ENCODE assay signal across 9 cellular contexts in genomic region chr3:152307829-152308474, GRCh38. TPM values are rescaled to one million over a fixed set of nuclear protein-coding genes. Genes with fewer than 3 reads are reported as not detected.
DNase-seq lines count a peak whose midpoint lies in the region; ATAC-seq, FAIRE-seq and TF ChIP-seq lines count a peak whose summit lies in the region.
"Had no signal": no experiment of that assay in that cellular context is flagged by ENCODE, and none has a peak within 500 bp of the region (broad histone marks: within the 10 kb centered on the region; RNA-seq: fewer than 3 reads in every experiment).

No MANE protein-coding gene starts in this region.

- no peak for FAIRE-seq in GM12892 (lab: Jason Lieb, UNC)

- no peaks in the 10 kb centered on the region for H3K9me2 ChIP-seq in HCT116 (ENCODE audit: insufficient read depth)

- TF ChIP-seq RAD21 in HCT116 (IDR thresholded peaks at IDR 0.05; ENCODE audit: low read depth) = no peak

- H3K79me2 ChIP-seq in HCT116 (ENCODE audit: insufficient read depth, low read length) = peaks cover 99% of the 10 kb centered on the region

- CTCF ChIA-PET in HCT116 (lab: Charles Lee) = no interaction called here

- H3K27ac Mint-ChIP-seq in activated T-helper 1 cell treated with anti-CD3 and anti-CD28 coated beads, Interleukin-12 subunit alpha, Interleukin-12 subunit beta, Interleukin-2, Interleukin-4 antibody, amounts not matched to agents 30 ng/mL and 10 ng/mL and 1 ng/mL, durations not matched to agents 14 hours and 24 hours and 36 hours = peak overlapping the region; percentile 72

- H3K27ac ChIP-seq in HCT116 (ENCODE audit: low read depth, low read length) (peak overlapping the region; percentile 76), subcutaneous abdominal adipose tissue (ENCODE audit: low read depth, low read length) (peak overlapping the region; percentile 88)

- H3K36me3 ChIP-seq in HCT116 (ENCODE audit: control insufficient read depth in 1 of 2, insufficient read depth in 2 of 2, low read length in 2 of 2) (no peaks in the 10 kb centered on the region), subcutaneous abdominal adipose tissue (ENCODE audit: control insufficient read depth in 5 of 5, insufficient read depth in 5 of 5, low read length in 5 of 5) (peaks cover 0 to 5% (median 0%) of the 10 kb centered on the region in 5 donors)

- H3K36me3 Mint-ChIP-seq in activated T-helper 1 cell treated with anti-CD3 and anti-CD28 coated beads, Interleukin-12 subunit alpha, Interleukin-12 subunit beta, Interleukin-2, Interleukin-4 antibody, amounts not matched to agents 30 ng/mL and 10 ng/mL and 1 ng/mL, durations not matched to agents 14 hours and 24 hours and 36 hours (ENCODE audit: low read depth) = peaks cover 20% of the 10 kb centered on the region

- no peaks in the 10 kb centered on the region for H3K27me3 ChIP-seq in HCT116 (ENCODE audit: insufficient read depth, low read length)
- no peaks in the 10 kb centered on the region for H3K27me3 ChIP-seq in subcutaneous abdominal adipose tissue (ENCODE audit: control insufficient read depth in 5 of 5, insufficient read depth in 4 of 5, low read length in 5 of 5)

- no peaks in the 10 kb centered on the region for H3K27me3 Mint-ChIP-seq in activated T-helper 1 cell treated with anti-CD3 and anti-CD28 coated beads, Interleukin-12 subunit alpha, Interleukin-12 subunit beta, Interleukin-2, Interleukin-4 antibody, amounts not matched to agents 30 ng/mL and 10 ng/mL and 1 ng/mL, durations not matched to agents 14 hours and 24 hours and 36 hours (ENCODE audit: insufficient read depth)

- POLR2A ChIA-PET in HCT116 (lab: Charles Lee) = no interaction called here

- ATAC-seq in HCT116 (peak; percentile 23; the same call in 1 of the 2 replicates), left lobe of liver (peak; percentile 65), HG03135 (IDR thresholded peaks at IDR 0.05; ENCODE audit: unreplicated experiment) (no peak), GM21576 (IDR thresholded peaks at IDR 0.05; ENCODE audit: unreplicated experiment) (no peak)

- H4K20me1 ChIP-seq in HCT116 (ENCODE audit: insufficient read depth) = peaks cover 10% of the 10 kb centered on the region

- H3K4me2 ChIP-seq in HCT116 (ENCODE audit: low read length) = peak overlapping the region; percentile 35

- H3K4me3 Mint-ChIP-seq in activated T-helper 1 cell treated with anti-CD3 and anti-CD28 coated beads, Interleukin-12 subunit alpha, Interleukin-12 subunit beta, Interleukin-2, Interleukin-4 antibody, amounts not matched to agents 30 ng/mL and 10 ng/mL and 1 ng/mL, durations not matched to agents 14 hours and 24 hours and 36 hours = no peak overlapping the region

- H3K4me1 Mint-ChIP-seq in activated T-helper 1 cell treated with anti-CD3 and anti-CD28 coated beads, Interleukin-12 subunit alpha, Interleukin-12 subunit beta, Interleukin-2, Interleukin-4 antibody, amounts not matched to agents 30 ng/mL and 10 ng/mL and 1 ng/mL, durations not matched to agents 14 hours and 24 hours and 36 hours (ENCODE audit: low read depth) = peaks cover 72% of the 10 kb centered on the region

- TF ChIP-seq CTCF in HCT116 (IDR thresholded peaks at IDR 0.05 in 2 of 3, conservative IDR thresholded peaks at IDR 0.05 in 1 of 3; ENCODE audit: borderline replicate concordance in 1 of 3, insufficient read depth in 1 of 3, low read depth in 2 of 3, low read length in 2 of 3) = no peak

- H3K4me3 ChIP-seq in HCT116 (replicated peaks in 1 of 2; ENCODE audit: low read depth in 1 of 2, low read length in 2 of 2) = no peak overlapping the region
- no peak overlapping the region for H3K4me3 ChIP-seq in subcutaneous abdominal adipose tissue (ENCODE audit: low read depth in 1 of 5, low read length in 5 of 5)

- BruUV-seq in HCT116 (replicated peaks; lab: Mats Ljungman, UMichigan) = no TSS peak

- DNase-seq in HCT116 (ENCODE audit: low read depth, low spot score) (no peak), left lobe of liver (ENCODE audit: low spot score) (no peak), GM12892 (ENCODE audit: insufficient read length) (no peak)
- no peak for DNase-seq in activated T-helper 1 cell treated with anti-CD3 and anti-CD28 coated beads, Interleukin-12 subunit alpha, Interleukin-12 subunit beta, Interleukin-2, Interleukin-4 antibody, amounts not matched to agents 30 ng/mL and 10 ng/mL and 1 ng/mL, durations not matched to agents 14 hours and 24 hours and 36 hours (ENCODE audit: low spot score)
- DNase-seq in activated CD4-positive, alpha-beta T cell treated with anti-CD3 and anti-CD28 coated beads for 4 hours = no peak
- DNase-seq: foreskin melanocyte had no signal

- H3K9me3 ChIP-seq in HCT116 (ENCODE audit: control insufficient read depth in 1 of 2, insufficient read depth in 1 of 2, low read depth in 1 of 2, low read length in 2 of 2) (no peaks in the 10 kb centered on the region), subcutaneous abdominal adipose tissue (ENCODE audit: control insufficient read depth in 5 of 5, low read length in 5 of 5) (no peaks in the 10 kb centered on the region)

- RAD21 ChIA-PET in HCT116 (lab: Charles Lee; ENCODE audit: low non-redundant PET in 1 of 2, low total read pairs in 2 of 2, uncharacterized antibody in 2 of 2, unreplicated experiment in 2 of 2) = no interaction called here

- TF ChIP-seq POLR2A in HCT116 (IDR thresholded peaks at IDR 0.05; ENCODE audit: borderline replicate concordance, extremely low read depth, insufficient read depth, insufficient read length) (no peak), GM12892 (IDR thresholded peaks at IDR 0.05; ENCODE audit: low read depth, low read length) (no peak)

- no peaks in the 10 kb centered on the region for H3K9me3 Mint-ChIP-seq in activated T-helper 1 cell treated with anti-CD3 and anti-CD28 coated beads, Interleukin-12 subunit alpha, Interleukin-12 subunit beta, Interleukin-2, Interleukin-4 antibody, amounts not matched to agents 30 ng/mL and 10 ng/mL and 1 ng/mL, durations not matched to agents 14 hours and 24 hours and 36 hours

- intact Hi-C loops in HCT116 (cut with micrococcal nuclease) = no loop called here
- intact Hi-C loops in activated T-helper 1 cell treated with anti-CD3 and anti-CD28 coated beads, Interleukin-12 subunit alpha, Interleukin-12 subunit beta, Interleukin-2, Interleukin-4 antibody, amounts not matched to agents 30 ng/mL and 10 ng/mL and 1 ng/mL, durations not matched to agents 14 hours and 24 hours and 36 hours (cut with micrococcal nuclease) = no loop called here

- H2AFZ ChIP-seq in HCT116 (ENCODE audit: low read depth, low read length, poor library complexity, severe bottlenecking) = no peak overlapping the region

- H3K4me1 ChIP-seq in HCT116 (ENCODE audit: control insufficient read depth in 1 of 2, insufficient read depth in 2 of 2, low read length in 2 of 2) (peaks cover 62 to 65% of the 10 kb centered on the region in 2 experiments), subcutaneous abdominal adipose tissue (ENCODE audit: control insufficient read depth in 5 of 5, insufficient read depth in 5 of 5, low read length in 5 of 5) (peaks cover 0 to 31% (median 15%) of the 10 kb centered on the region in 5 donors)

- H3K9ac ChIP-seq in HCT116 (ENCODE audit: low read length) (peak overlapping the region; percentile 12), subcutaneous abdominal adipose tissue (ENCODE audit: low read length in 5 of 5) (peak overlapping the region in 2 of 5 donors; percentile 3 to 54)

TF ChIP-seq in HCT116, 20 proteins besides CTCF, POLR2A, EP300 and RAD21:
- TF ChIP-seq TCF7L2 (IDR thresholded peaks at IDR 0.05; ENCODE audit: borderline replicate concordance, extremely low read depth, insufficient read depth, insufficient read length) = no peak
- no peak for TF ChIP-seq EZH2phosphoT487 (IDR thresholded peaks at IDR 0.05; ENCODE audit: borderline replicate concordance)
- no peak for TF ChIP-seq MAX (IDR thresholded peaks at IDR 0.05)
- no peak for TF ChIP-seq ZFX (IDR thresholded peaks at IDR 0.05)
- no peak for TF ChIP-seq ELF1 (IDR thresholded peaks at IDR 0.05; ENCODE audit: borderline replicate concordance, low read depth)
- TF ChIP-seq ZBTB33 (IDR thresholded peaks at IDR 0.05; ENCODE audit: extremely low read depth, insufficient replicate concordance, low read length) = no peak
- no peak for TF ChIP-seq ATF3 (IDR thresholded peaks at IDR 0.05)
- TF ChIP-seq CEBPB (IDR thresholded peaks at IDR 0.05; ENCODE audit: low read depth) = no peak
- TF ChIP-seq FOSL1 (IDR thresholded peaks at IDR 0.05; ENCODE audit: low read depth) = no peak

RNA-seq across cellular contexts. Expression of gene MBNL1, which starts 39.2 kb away (rescaled TPM):
- total RNA-seq in HCT116 (2021; ENCODE audit: unreplicated experiment) (200 TPM), left lobe of liver (48.4 TPM)
- 69.4 and 70.1 TPM in 2 replicates for polyA plus RNA-seq in HCT116 (2012)
- 295 and 308 TPM in 2 replicates for total RNA-seq in activated T-helper 1 cell treated with anti-CD3 and anti-CD28 coated beads, Interleukin-12 subunit alpha, Interleukin-12 subunit beta, Interleukin-2, Interleukin-4 antibody, amounts not matched to agents 30 ng/mL and 10 ng/mL and 1 ng/mL, durations not matched to agents 14 hours and 24 hours and 36 hours
- polyA plus RNA-seq in GM12892 (2012; ENCODE audit: missing spikeins) = 140 TPM

Comparison
In these comparisons a context has a peak if more than half of its experiments do, and no peak if none do; other contexts are left out.
1. ATAC-seq: peak in HCT116 (single experiment) and left lobe of liver (single experiment); none in HG03135 (single experiment) and GM21576 (single experiment).